16 cellular contexts compared by ENCODE assay signal in genomic region chr6:13217206-13217905, GRCh38.
DNase-seq lines count a peak whose midpoint lies in the region; ATAC-seq and TF ChIP-seq lines count a peak whose summit lies in the region.
"Had no signal": no experiment of that assay in that cellular context is flagged by ENCODE, and none has a peak within 500 bp of the region (broad histone marks: within the 10 kb centered on the region; RNA-seq: fewer than 3 reads in every experiment).

No MANE protein-coding gene starts in this region.

- ATAC-seq in GM21360 (IDR thresholded peaks at IDR 0.05; ENCODE audit: unreplicated experiment) (peak; percentile 70), lower lobe of right lung (no peak)
- ATAC-seq in stimulated activated effector memory CD8-positive, alpha-beta T cell treated with anti-CD3 and anti-CD28 coated beads, Interleukin-12 subunit alpha, Interleukin-12 subunit beta, amount 100 ng/mL, for 72 hours: no peak

- H3K9me3 ChIP-seq in SK-N-MC (ENCODE audit: low read depth, low read length): no peaks in the 10 kb centered on the region
- H3K9me3 ChIP-seq in lower lobe of right lung: no peaks in the 10 kb centered on the region
- H3K9me3 ChIP-seq: pancreas had no signal

- H3K36me3 Mint-ChIP-seq in stimulated activated effector memory CD8-positive, alpha-beta T cell treated with anti-CD3 and anti-CD28 coated beads, Interleukin-12 subunit alpha, Interleukin-12 subunit beta, amount 100 ng/mL, for 72 hours: no peaks in the 10 kb centered on the region
- no peaks in the 10 kb centered on the region for H3K36me3 Mint-ChIP-seq in activated T-helper 2 cell treated with anti-CD3 and anti-CD28 coated beads, Interferon-gamma antibody, Interleukin-2, Interleukin-4, amounts not matched to agents 10 μg/mL and 5 μg/mL and 100 μg/mL, durations not matched to agents 14 hours and 24 hours and 36 hours (ENCODE audit: low read depth)
- H3K36me3 Mint-ChIP-seq: memory B cell had no signal

- no peak for TF ChIP-seq CTCF in lower lobe of right lung (IDR thresholded peaks at IDR 0.05)

- H3K9ac ChIP-seq in SK-N-MC (ENCODE audit: insufficient read length): no peak overlapping the region

- H3K4me3 ChIP-seq in SK-N-MC (0 out of 2 replicates have a peak overlapping the region, but pooled peaks have one; percentile 8), lower lobe of right lung (no peak overlapping the region)
- H3K4me3 ChIP-seq: pancreas had no signal

- H3K4me3 Mint-ChIP-seq in stimulated activated effector memory CD8-positive, alpha-beta T cell treated with anti-CD3 and anti-CD28 coated beads, Interleukin-12 subunit alpha, Interleukin-12 subunit beta, amount 100 ng/mL, for 72 hours: no peak overlapping the region
- no peak overlapping the region for H3K4me3 Mint-ChIP-seq in activated T-helper 2 cell treated with anti-CD3 and anti-CD28 coated beads, Interferon-gamma antibody, Interleukin-2, Interleukin-4, amounts not matched to agents 10 μg/mL and 5 μg/mL and 100 μg/mL, durations not matched to agents 14 hours and 24 hours and 36 hours (ENCODE audit: low read depth)
- H3K4me3 Mint-ChIP-seq: memory B cell had no signal

- H3K27ac ChIP-seq in SK-N-MC (no peak overlapping the region), lower lobe of right lung (no peak overlapping the region)
- H3K27ac ChIP-seq: brain microvascular endothelial cell, epithelial cell of prostate, pancreas had no signal

- H3K36me3 ChIP-seq in SK-N-MC (ENCODE audit: insufficient read depth, low read length) (no peaks in the 10 kb centered on the region), lower lobe of right lung (peaks cover 14% of the 10 kb centered on the region)
- H3K36me3 ChIP-seq: brain microvascular endothelial cell, pancreas had no signal

- peaks cover 17% of the 10 kb centered on the region for H3K27me3 Mint-ChIP-seq in activated T-helper 2 cell treated with anti-CD3 and anti-CD28 coated beads, Interferon-gamma antibody, Interleukin-2, Interleukin-4, amounts not matched to agents 10 μg/mL and 5 μg/mL and 100 μg/mL, durations not matched to agents 14 hours and 24 hours and 36 hours (ENCODE audit: low read depth)

- peak; percentile 17 for DNase-seq in AG08395 (ENCODE audit: low spot score)
- DNase-seq in SK-N-MC (ENCODE audit: low read depth, low spot score): peak; percentile 14
- peak; percentile 44 for DNase-seq in islet precursor cell
- DNase-seq in lower lobe of right lung: no peak
- DNase-seq in stimulated activated effector memory CD8-positive, alpha-beta T cell treated with anti-CD3 and anti-CD28 coated beads, Interleukin-12 subunit alpha, Interleukin-12 subunit beta, amount 100 ng/mL, for 72 hours (ENCODE audit: low spot score in 2 of 2): no peak
- no peak for DNase-seq in activated T-helper 2 cell treated with anti-CD3 and anti-CD28 coated beads, Interferon-gamma antibody, Interleukin-2, Interleukin-4, amounts not matched to agents 10 μg/mL and 5 μg/mL and 100 μg/mL, durations not matched to agents 14 hours and 24 hours and 36 hours (ENCODE audit: low spot score)
- no peak for DNase-seq in activated CD8-positive, alpha-beta memory T cell treated with anti-CD3 and anti-CD28 coated beads, Interleukin-2, amount 50 U/mL, for 48 hours
- DNase-seq: activated CD4-positive, alpha-beta T cell treated with anti-CD3 and anti-CD28 coated beads for 48 hours; brain microvascular endothelial cell; hippocampal formation; KG1; NCI-H2081 treated with DMSO at 0.1 percent for 48 hours; pancreas had no signal

- H3K4me1 Mint-ChIP-seq in stimulated activated effector memory CD8-positive, alpha-beta T cell treated with anti-CD3 and anti-CD28 coated beads, Interleukin-12 subunit alpha, Interleukin-12 subunit beta, amount 100 ng/mL, for 72 hours: no peaks in the 10 kb centered on the region
- no peaks in the 10 kb centered on the region for H3K4me1 Mint-ChIP-seq in activated T-helper 2 cell treated with anti-CD3 and anti-CD28 coated beads, Interferon-gamma antibody, Interleukin-2, Interleukin-4, amounts not matched to agents 10 μg/mL and 5 μg/mL and 100 μg/mL, durations not matched to agents 14 hours and 24 hours and 36 hours (ENCODE audit: low read depth)

- intact Hi-C loops in lower lobe of right lung (cut with DNase I): no loop called here
- intact Hi-C loops in activated T-helper 2 cell treated with anti-CD3 and anti-CD28 coated beads, Interferon-gamma antibody, Interleukin-2, Interleukin-4, amounts not matched to agents 10 μg/mL and 5 μg/mL and 100 μg/mL, durations not matched to agents 14 hours and 24 hours and 36 hours (cut with micrococcal nuclease): no loop called here

- no peaks in the 10 kb centered on the region for H3K9me3 Mint-ChIP-seq in stimulated activated effector memory CD8-positive, alpha-beta T cell treated with anti-CD3 and anti-CD28 coated beads, Interleukin-12 subunit alpha, Interleukin-12 subunit beta, amount 100 ng/mL, for 72 hours
- no peaks in the 10 kb centered on the region for H3K9me3 Mint-ChIP-seq in activated T-helper 2 cell treated with anti-CD3 and anti-CD28 coated beads, Interferon-gamma antibody, Interleukin-2, Interleukin-4, amounts not matched to agents 10 μg/mL and 5 μg/mL and 100 μg/mL, durations not matched to agents 14 hours and 24 hours and 36 hours
- H3K9me3 Mint-ChIP-seq: memory B cell had no signal

- peaks cover 13% of the 10 kb centered on the region for H3K4me1 ChIP-seq in lower lobe of right lung

- H3K27me3 ChIP-seq in lower lobe of right lung (ENCODE audit: low read depth): no peaks in the 10 kb centered on the region
- H3K27me3 ChIP-seq: brain microvascular endothelial cell, pancreas had no signal

- no peak overlapping the region for H3K27ac Mint-ChIP-seq in stimulated activated effector memory CD8-positive, alpha-beta T cell treated with anti-CD3 and anti-CD28 coated beads, Interleukin-12 subunit alpha, Interleukin-12 subunit beta, amount 100 ng/mL, for 72 hours
- no peak overlapping the region for H3K27ac Mint-ChIP-seq in activated T-helper 2 cell treated with anti-CD3 and anti-CD28 coated beads, Interferon-gamma antibody, Interleukin-2, Interleukin-4, amounts not matched to agents 10 μg/mL and 5 μg/mL and 100 μg/mL, durations not matched to agents 14 hours and 24 hours and 36 hours
- H3K27ac Mint-ChIP-seq: memory B cell had no signal

Comparison
In these comparisons a context has a peak if more than half of its experiments do, and no peak if none do; other contexts are left out.
1. DNase-seq: peak in AG08395 (single experiment), SK-N-MC (single experiment) and islet precursor cell (single experiment); none in lower lobe of right lung (single experiment), stimulated activated effector memory CD8-positive, alpha-beta T cell treated with anti-CD3 and anti-CD28 coated beads, Interleukin-12 subunit alpha, Interleukin-12 subunit beta, amount 100 ng/mL, for 72 hours (0 of 2), activated T-helper 2 cell treated with anti-CD3 and anti-CD28 coated beads, Interferon-gamma antibody, Interleukin-2, Interleukin-4, amounts not matched to agents 10 μg/mL and 5 μg/mL and 100 μg/mL, durations not matched to agents 14 hours and 24 hours and 36 hours (single experiment) and activated CD8-positive, alpha-beta memory T cell treated with anti-CD3 and anti-CD28 coated beads, Interleukin-2, amount 50 U/mL, for 48 hours (single experiment).